ENCODE assay signal across 8 cellular contexts in the genomic region with DNA sequence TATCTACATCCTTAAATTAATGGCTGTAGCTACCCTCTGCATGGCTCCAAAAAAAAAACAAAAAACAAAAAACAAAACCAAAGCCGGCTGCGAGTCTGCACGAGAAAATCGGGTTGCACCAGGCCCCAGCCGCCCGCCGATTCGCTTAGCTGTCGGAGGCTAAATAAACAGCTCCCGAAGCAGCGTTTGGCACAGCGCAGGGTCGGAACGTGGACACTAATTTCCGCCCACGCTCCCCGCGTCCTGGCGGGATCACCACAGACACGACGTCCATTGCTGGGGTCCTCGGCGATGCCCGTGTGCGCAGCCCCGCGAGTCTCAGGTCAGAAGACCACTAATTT. TPM values are rescaled to one million over a fixed set of nuclear protein-coding genes. Genes with fewer than 3 reads are reported as not detected.
DNase-seq lines count a peak whose midpoint lies in the region; ATAC-seq and TF ChIP-seq lines count a peak whose summit lies in the region.

No MANE protein-coding gene starts in this region.

- peaks cover 4% of the 10 kb centered on the region for H3K36me3 Mint-ChIP-seq in activated T-helper 1 cell treated with anti-CD3 and anti-CD28 coated beads, Interleukin-12 subunit alpha, Interleukin-12 subunit beta, Interleukin-2, Interleukin-4 antibody, amounts not matched to agents 30 ng/mL and 10 ng/mL and 1 ng/mL, durations not matched to agents 14 hours and 24 hours and 36 hours (ENCODE audit: low read depth)

- ATAC-seq in HG02759 (IDR thresholded peaks at IDR 0.05; ENCODE audit: unreplicated experiment) (peak; percentile 15), thoracic aorta (ENCODE audit: insufficient number of reproducible peaks, low FRiP score, low read depth) (peak; percentile 9), GM21717 (IDR thresholded peaks at IDR 0.05; ENCODE audit: unreplicated experiment) (no peak)

- peaks cover 35% of the 10 kb centered on the region for H3K4me1 Mint-ChIP-seq in activated T-helper 1 cell treated with anti-CD3 and anti-CD28 coated beads, Interleukin-12 subunit alpha, Interleukin-12 subunit beta, Interleukin-2, Interleukin-4 antibody, amounts not matched to agents 30 ng/mL and 10 ng/mL and 1 ng/mL, durations not matched to agents 14 hours and 24 hours and 36 hours (ENCODE audit: low read depth)

- DNase-seq in EH (ENCODE audit: low read depth) (peak; percentile 70), NCI-H526 treated with DMSO at 0.1 percent for 48 hours (lab: John Stamatoyannopoulos, UW) (peak; percentile 43), fibroblast of mammary gland (ENCODE audit: low read depth) (peak; percentile 78), thoracic aorta (ENCODE audit: low spot score) (peak; percentile 41)
- DNase-seq in activated T-helper 1 cell treated with anti-CD3 and anti-CD28 coated beads, Interleukin-12 subunit alpha, Interleukin-12 subunit beta, Interleukin-2, Interleukin-4 antibody, amounts not matched to agents 30 ng/mL and 10 ng/mL and 1 ng/mL, durations not matched to agents 14 hours and 24 hours and 36 hours (ENCODE audit: low spot score): peak; percentile 38

- H3K27me3 Mint-ChIP-seq in activated T-helper 1 cell treated with anti-CD3 and anti-CD28 coated beads, Interleukin-12 subunit alpha, Interleukin-12 subunit beta, Interleukin-2, Interleukin-4 antibody, amounts not matched to agents 30 ng/mL and 10 ng/mL and 1 ng/mL, durations not matched to agents 14 hours and 24 hours and 36 hours (ENCODE audit: insufficient read depth): peaks cover 7% of the 10 kb centered on the region

- H2AFZ ChIP-seq in neuron (ENCODE audit: low read depth, low read length): peak overlapping the region; percentile 75

- H3K27ac Mint-ChIP-seq in activated T-helper 1 cell treated with anti-CD3 and anti-CD28 coated beads, Interleukin-12 subunit alpha, Interleukin-12 subunit beta, Interleukin-2, Interleukin-4 antibody, amounts not matched to agents 30 ng/mL and 10 ng/mL and 1 ng/mL, durations not matched to agents 14 hours and 24 hours and 36 hours: peak overlapping the region; percentile 81

- no peak for TF ChIP-seq CTCF in fibroblast of mammary gland (conservative IDR thresholded peaks at IDR 0.05; ENCODE audit: control insufficient read depth, insufficient read depth, low read depth, low read length)
- no peak for TF ChIP-seq CTCF in thoracic aorta (IDR thresholded peaks at IDR 0.05)

- H3K4me1 ChIP-seq in neuron (ENCODE audit: insufficient read depth, low read length) (peaks cover 25% of the 10 kb centered on the region), thoracic aorta (ENCODE audit: control insufficient read depth in 1 of 2, low read depth in 2 of 2) (peaks cover 24 to 37% of the 10 kb centered on the region in 2 donors)

- H3K9me3 ChIP-seq in neuron (ENCODE audit: low read length): no peaks in the 10 kb centered on the region
- no peaks in the 10 kb centered on the region for H3K9me3 ChIP-seq in thoracic aorta

- H3K4me3 Mint-ChIP-seq in activated T-helper 1 cell treated with anti-CD3 and anti-CD28 coated beads, Interleukin-12 subunit alpha, Interleukin-12 subunit beta, Interleukin-2, Interleukin-4 antibody, amounts not matched to agents 30 ng/mL and 10 ng/mL and 1 ng/mL, durations not matched to agents 14 hours and 24 hours and 36 hours: peak overlapping the region; percentile 85

- no peaks in the 10 kb centered on the region for H3K9me3 Mint-ChIP-seq in activated T-helper 1 cell treated with anti-CD3 and anti-CD28 coated beads, Interleukin-12 subunit alpha, Interleukin-12 subunit beta, Interleukin-2, Interleukin-4 antibody, amounts not matched to agents 30 ng/mL and 10 ng/mL and 1 ng/mL, durations not matched to agents 14 hours and 24 hours and 36 hours

- intact Hi-C loops in activated T-helper 1 cell treated with anti-CD3 and anti-CD28 coated beads, Interleukin-12 subunit alpha, Interleukin-12 subunit beta, Interleukin-2, Interleukin-4 antibody, amounts not matched to agents 30 ng/mL and 10 ng/mL and 1 ng/mL, durations not matched to agents 14 hours and 24 hours and 36 hours (cut with micrococcal nuclease): loop anchor here (2.0 to 5.0 kb wide), 8 partner anchors 107 to 701 kb away; a partner anchor contains a TSS

- H3K4me3 ChIP-seq in fibroblast of mammary gland (ENCODE audit: control insufficient read depth, low read depth, low read length) (peak overlapping the region; percentile 59), neuron (ENCODE audit: low read length) (peak overlapping the region; percentile 74), thoracic aorta (peak overlapping the region; percentile 90)

- H3K27ac ChIP-seq in thoracic aorta: peak overlapping the region; percentile 93 to 96

- H3K36me3 ChIP-seq in neuron (ENCODE audit: insufficient read depth, low read length) (no peaks in the 10 kb centered on the region), thoracic aorta (no peaks in the 10 kb centered on the region)

- H3K27me3 ChIP-seq in neuron (ENCODE audit: insufficient read depth, low read length) (no peaks in the 10 kb centered on the region), thoracic aorta (replicated peaks; ENCODE audit: insufficient read depth) (no peaks in the 10 kb centered on the region)

RNA-seq across cellular contexts. Expression of a gene that starts 0.7 kb away (rescaled TPM):
- 33.6 and 34.3 TPM in 2 replicates for total RNA-seq in activated T-helper 1 cell treated with anti-CD3 and anti-CD28 coated beads, Interleukin-12 subunit alpha, Interleukin-12 subunit beta, Interleukin-2, Interleukin-4 antibody, amounts not matched to agents 30 ng/mL and 10 ng/mL and 1 ng/mL, durations not matched to agents 14 hours and 24 hours and 36 hours
- total RNA-seq in thoracic aorta: 10 to 100 TPM; 45.8 to 80.0 TPM

RNA-seq across cellular contexts. Expression of a gene that starts 40.8 kb away (rescaled TPM):
- total RNA-seq in activated T-helper 1 cell treated with anti-CD3 and anti-CD28 coated beads, Interleukin-12 subunit alpha, Interleukin-12 subunit beta, Interleukin-2, Interleukin-4 antibody, amounts not matched to agents 30 ng/mL and 10 ng/mL and 1 ng/mL, durations not matched to agents 14 hours and 24 hours and 36 hours: 15.4 and 17.4 TPM in 2 replicates
- 10 to 100 TPM; 21.5 to 21.9 TPM for total RNA-seq in thoracic aorta
